In the genomic region with DNA sequence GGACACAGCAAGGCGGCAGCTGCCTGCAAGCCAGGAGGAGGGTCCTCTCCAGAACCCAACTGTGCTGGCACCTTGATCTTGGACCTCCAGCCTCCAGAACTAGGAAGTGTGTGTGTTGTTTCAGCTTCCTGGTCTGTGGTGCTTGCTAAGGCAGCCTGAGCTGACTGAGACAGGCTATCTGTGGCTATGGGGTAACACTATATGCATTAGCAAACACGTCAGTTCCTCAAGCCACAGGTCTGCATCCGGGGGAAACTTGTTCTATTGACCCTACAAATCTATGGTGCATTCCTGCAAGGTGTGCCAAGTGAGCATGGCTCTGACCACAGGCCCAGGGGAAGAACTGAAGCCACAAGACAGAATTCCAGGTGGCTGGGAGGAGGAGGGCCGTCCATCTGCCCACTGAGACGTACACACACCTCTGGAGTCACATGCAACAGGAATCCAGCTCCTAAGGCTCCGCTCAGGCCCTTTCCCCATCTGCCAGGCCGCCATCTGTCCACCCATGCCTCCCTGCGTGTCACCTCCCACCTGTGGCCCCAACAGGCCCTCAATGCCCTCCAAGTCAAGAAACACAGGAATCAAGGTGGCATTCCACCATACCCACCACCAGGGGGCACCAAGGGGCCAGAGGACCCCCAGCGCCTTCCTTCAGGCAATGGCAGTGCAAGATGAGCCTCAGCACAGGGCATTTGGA, we compare ENCODE assay signal across 9 cellular contexts.
DNase-seq lines count a peak whose midpoint lies in the region; ATAC-seq, FAIRE-seq and TF ChIP-seq lines count a peak whose summit lies in the region.
"Had no signal": no experiment of that assay in that cellular context is flagged by ENCODE, and none has a peak within 500 bp of the region (broad histone marks: within the 10 kb centered on the region; RNA-seq: fewer than 3 reads in every experiment).

No MANE protein-coding gene starts in this region.

- intact Hi-C loops in prostate gland (cut with DNase I): loop anchor here (2.0 to 5.0 kb wide), 2 partner anchors 62 to 174 kb away; no protein-coding TSS in a partner anchor

- no peaks in the 10 kb centered on the region for H3K9me3 ChIP-seq in prostate gland

- WGBS in prostate gland: 76% methylated on average over 9 of the region's 9 CpGs

- POLR2A ChIA-PET in RWPE1 (lab: Yijun Ruan, JAX; ENCODE audit: low non-redundant PET): no interaction called here

- H3K4me3 ChIP-seq in prostate gland: no peak overlapping the region

- H3K36me3 ChIP-seq in prostate gland: no peaks in the 10 kb centered on the region

- H3K27me3 ChIP-seq in prostate gland (replicated peaks; ENCODE audit: insufficient read depth): no peaks in the 10 kb centered on the region

- CTCF ChIA-PET in RWPE1 (lab: Yijun Ruan, JAX): interaction anchor here (0.6 to 1.1 kb wide), 3 partner anchors 175 to 314 kb away, joined by 3 to 4 read pairs (median 3); partner anchors contain the start of gene ROR2

- peaks cover 6% of the 10 kb centered on the region for H3K4me1 ChIP-seq in prostate gland (replicated peaks)

- H3K27ac ChIP-seq in RWPE1 (no peak overlapping the region), prostate gland (no peak overlapping the region)
- H3K27ac ChIP-seq: epithelial cell of prostate had no signal

- TF ChIP-seq POLR2A in prostate gland (IDR thresholded peaks at IDR 0.05): no peak

- no peak for ATAC-seq in HG02852 (IDR thresholded peaks at IDR 0.05; ENCODE audit: unreplicated experiment)
- ATAC-seq in GM19455 (IDR thresholded peaks at IDR 0.05; ENCODE audit: unreplicated experiment): no peak

- FAIRE-seq in HTR-8/SVneo (lab: Jason Lieb, UNC): no peak

- TF ChIP-seq CTCF in RWPE1 (conservative IDR thresholded peaks at IDR 0.05; ENCODE audit: low read depth) (peak; percentile 90), prostate gland (IDR thresholded peaks at IDR 0.05) (peak; percentile 68 to 90 (median 87))

- DNase-seq in GM03348 (ENCODE audit: low spot score): peak; percentile 83
- peak; percentile 74 for DNase-seq in HTR-8/SVneo (ENCODE audit: insufficient read length, low spot score)
- DNase-seq in RWPE1 (ENCODE audit: low spot score): peak; percentile 90
- DNase-seq in activated effector memory CD4-positive, alpha-beta T cell treated with anti-CD3 and anti-CD28 coated beads, Interleukin-2, amount 50 U/mL, for 16 hours: peak; percentile 85
- DNase-seq in globus pallidus (ENCODE audit: low spot score): peak; percentile 38
- peak; percentile 66 for DNase-seq in prostate gland (ENCODE audit: low spot score)

Comparison
In these comparisons a context has a peak if more than half of its experiments do, and no peak if none do; other contexts are left out.
1. DNase-seq: peak in every context shown above with its lines; median percentile 90 in RWPE1; 85 in activated effector memory CD4-positive, alpha-beta T cell treated with anti-CD3 and anti-CD28 coated beads, Interleukin-2, amount 50 U/mL, for 16 hours; 83 in GM03348; 74 in HTR-8/SVneo; 66 in prostate gland; 38 in globus pallidus.